8 cellular contexts compared by ENCODE assay signal in genomic region chr1:157691285-157691920, GRCh38. TPM values are rescaled to one million over a fixed set of nuclear protein-coding genes. Genes with fewer than 3 reads are reported as not detected.
A peak's percentile ranks its signal among the peaks of the same experiment; 100 is the strongest.
DNase-seq lines count a peak whose midpoint lies in the region; ATAC-seq and TF ChIP-seq lines count a peak whose summit lies in the region.

No MANE protein-coding gene starts in this region.

- DNase-seq in CD4-positive, alpha-beta T cell: no peak
- DNase-seq in HCT116 (ENCODE audit: low read depth, low spot score) (peak; percentile 21), RWPE2 (ENCODE audit: low spot score) (no peak), glomerular visceral epithelial cell (ENCODE audit: extremely low spot score) (peak; percentile 35), tibial nerve (ENCODE audit: low spot score in 2 of 2) (no peak), DMS79 (lab: John Stamatoyannopoulos, UW) (no peak), T-cell (no peak)

- POLR2A ChIA-PET in CD4-positive, alpha-beta T cell (lab: Charles Lee): no interaction called here
- POLR2A ChIA-PET in HCT116 (lab: Charles Lee): no interaction called here
- POLR2A ChIA-PET in T-cell (lab: Charles Lee): no interaction called here

- H3K27ac ChIP-seq in CD4-positive, alpha-beta T cell (ENCODE audit: low read depth, low read length): no peak overlapping the region
- no peak overlapping the region for H3K27ac ChIP-seq in HCT116 (ENCODE audit: low read depth, low read length)
- H3K27ac ChIP-seq in RWPE2 (ENCODE audit: poor library complexity, severe bottlenecking): no peak overlapping the region
- no peak overlapping the region for H3K27ac ChIP-seq in tibial nerve

- H3K4me1 ChIP-seq in HCT116 (ENCODE audit: control insufficient read depth in 1 of 2, insufficient read depth in 2 of 2, low read length in 2 of 2) (no peaks in the 10 kb centered on the region), RWPE2 (ENCODE audit: insufficient read depth, poor library complexity, severe bottlenecking) (no peaks in the 10 kb centered on the region), tibial nerve (no peaks in the 10 kb centered on the region)

- TF ChIP-seq POLR2A in HCT116 (IDR thresholded peaks at IDR 0.05; ENCODE audit: borderline replicate concordance, extremely low read depth, insufficient read depth, insufficient read length) (no peak), tibial nerve (IDR thresholded peaks at IDR 0.05) (no peak)

- peak; percentile 26 for TF ChIP-seq CTCF in CD4-positive, alpha-beta T cell (IDR thresholded peaks at IDR 0.05)
- TF ChIP-seq CTCF in HCT116 (IDR thresholded peaks at IDR 0.05 in 2 of 3, conservative IDR thresholded peaks at IDR 0.05 in 1 of 3; ENCODE audit: borderline replicate concordance in 1 of 3, insufficient read depth in 1 of 3, low read depth in 2 of 3, low read length in 2 of 3): peak; percentile 43 to 64 (median 57)
- peak; percentile 64 for TF ChIP-seq CTCF in RWPE2 (IDR thresholded peaks at IDR 0.05; ENCODE audit: poor library complexity, severe bottlenecking)
- TF ChIP-seq CTCF in tibial nerve (IDR thresholded peaks at IDR 0.05): peak in 3 of 5 experiments; percentile 9 to 29 (median 19)

- no peak overlapping the region for H3K4me3 Mint-ChIP-seq in CD4-positive, alpha-beta T cell
- H3K4me3 Mint-ChIP-seq in T-cell: no peak overlapping the region

- no peaks in the 10 kb centered on the region for H3K9me3 Mint-ChIP-seq in CD4-positive, alpha-beta T cell
- H3K9me3 Mint-ChIP-seq in T-cell: no peaks in the 10 kb centered on the region

- no peaks in the 10 kb centered on the region for H3K36me3 Mint-ChIP-seq in CD4-positive, alpha-beta T cell (ENCODE audit: low read depth)
- no peaks in the 10 kb centered on the region for H3K36me3 Mint-ChIP-seq in T-cell

- no peak overlapping the region for H3K27ac Mint-ChIP-seq in CD4-positive, alpha-beta T cell
- H3K27ac Mint-ChIP-seq in T-cell: no peak overlapping the region

- WGBS in tibial nerve, 2 donors: 32 to 37% methylated on average over 5 of the region's 5 CpGs

- no peak overlapping the region for H2AFZ ChIP-seq in HCT116 (ENCODE audit: low read depth, low read length, poor library complexity, severe bottlenecking)

- no peak for TF ChIP-seq EP300 in tibial nerve (IDR thresholded peaks at IDR 0.05)

- no peaks in the 10 kb centered on the region for H3K9me2 ChIP-seq in HCT116 (ENCODE audit: insufficient read depth)

- no peaks in the 10 kb centered on the region for H3K4me1 Mint-ChIP-seq in CD4-positive, alpha-beta T cell (ENCODE audit: low read depth)
- peaks cover 0 to 8% (median 0%) of the 10 kb centered on the region in 3 donors for H3K4me1 Mint-ChIP-seq in T-cell

- H3K79me2 ChIP-seq in HCT116 (ENCODE audit: insufficient read depth, low read length): no peaks in the 10 kb centered on the region

- H3K9me3 ChIP-seq in CD4-positive, alpha-beta T cell (ENCODE audit: control insufficient read depth, low read length): no peaks in the 10 kb centered on the region
- H3K9me3 ChIP-seq in HCT116 (ENCODE audit: control insufficient read depth in 1 of 2, insufficient read depth in 1 of 2, low read depth in 1 of 2, low read length in 2 of 2) (no peaks in the 10 kb centered on the region), RWPE2 (ENCODE audit: severe bottlenecking) (no peaks in the 10 kb centered on the region), tibial nerve (no peaks in the 10 kb centered on the region)

- H3K27me3 Mint-ChIP-seq in CD4-positive, alpha-beta T cell: peaks cover 5% of the 10 kb centered on the region
- peaks cover 0 to 1% of the 10 kb centered on the region in 2 donors for H3K27me3 Mint-ChIP-seq in T-cell

- no TSS peak for BruUV-seq in HCT116 (replicated peaks; lab: Mats Ljungman, UMichigan)

- no peak overlapping the region for H3K9ac ChIP-seq in HCT116 (ENCODE audit: low read length)

- no peaks in the 10 kb centered on the region for H3K36me3 ChIP-seq in HCT116 (ENCODE audit: control insufficient read depth in 1 of 2, insufficient read depth in 2 of 2, low read length in 2 of 2)
- no peaks in the 10 kb centered on the region for H3K36me3 ChIP-seq in RWPE2 (ENCODE audit: low read depth)
- no peaks in the 10 kb centered on the region for H3K36me3 ChIP-seq in tibial nerve

- peak; percentile 46 for TF ChIP-seq RAD21 in HCT116 (IDR thresholded peaks at IDR 0.05; ENCODE audit: low read depth)

- no peaks in the 10 kb centered on the region for H4K20me1 ChIP-seq in HCT116 (ENCODE audit: insufficient read depth)

- CTCF ChIA-PET in CD4-positive, alpha-beta T cell (lab: Charles Lee): interaction anchor here (1.1 kb wide), 1 partner anchor 9 kb away, joined by 3 read pairs; the partner anchor contains the start of gene FCRL3
- CTCF ChIA-PET in HCT116 (lab: Charles Lee) (interaction anchor here (0.9 to 2.3 kb wide), 12 partner anchors 8 to 434 kb away, joined by 3 to 22 read pairs (median 4); no protein-coding TSS in a partner anchor), T-cell (lab: Charles Lee) (interaction anchor here (1.0 to 2.8 kb wide), 3 partner anchors 9 to 112 kb away, joined by 4 to 13 read pairs (median 5); partner anchors contain the start of gene FCRL3 (in 1 of the 2))

- H3K4me3 ChIP-seq in HCT116 (replicated peaks in 1 of 2; ENCODE audit: low read depth in 1 of 2, low read length in 2 of 2) (no peak overlapping the region), RWPE2 (ENCODE audit: severe bottlenecking) (no peak overlapping the region), tibial nerve (no peak overlapping the region)

- ATAC-seq in CD4-positive, alpha-beta T cell (ENCODE audit: poor library complexity): no peak
- ATAC-seq in HCT116 (peak; percentile 86), RWPE2 (ENCODE audit: low read depth) (peak; percentile 64; the same call in 1 of the 3 replicates), HG03469 (IDR thresholded peaks at IDR 0.05; ENCODE audit: unreplicated experiment) (no peak), T-cell (replicated peaks in 1 of 4) (no peak)

- RAD21 ChIA-PET in HCT116 (lab: Charles Lee; ENCODE audit: low non-redundant PET in 1 of 2, low total read pairs in 2 of 2, uncharacterized antibody in 2 of 2, unreplicated experiment in 2 of 2): interaction anchor here in 1 of 2 experiments (2.0 kb wide), 1 partner anchor 111 kb away, joined by 6 read pairs; no protein-coding TSS in a partner anchor

- intact Hi-C loops in CD4-positive, alpha-beta T cell (cut with DNase I, micrococcal nuclease): no loop called here
- intact Hi-C loops in HCT116 (cut with micrococcal nuclease): loop anchor here (2.0 to 10.0 kb wide), 4 partner anchors 111 to 499 kb away; a partner anchor contains a TSS

- H3K27me3 ChIP-seq in CD4-positive, alpha-beta T cell (ENCODE audit: control insufficient read depth, insufficient read depth, low read length): no peaks in the 10 kb centered on the region
- H3K27me3 ChIP-seq in HCT116 (ENCODE audit: insufficient read depth, low read length): peaks cover 14% of the 10 kb centered on the region; the same call in 1 of the 2 replicates
- peaks cover 3% of the 10 kb centered on the region for H3K27me3 ChIP-seq in RWPE2 (ENCODE audit: insufficient read depth, poor library complexity, severe bottlenecking)
- no peaks in the 10 kb centered on the region for H3K27me3 ChIP-seq in tibial nerve

- no peak overlapping the region for H3K4me2 ChIP-seq in HCT116 (ENCODE audit: low read length)

TF ChIP-seq in HCT116, 20 proteins besides CTCF, POLR2A, EP300 and RAD21 (continues in another document):
- TF ChIP-seq EGR1 (IDR thresholded peaks at IDR 0.05; ENCODE audit: low read depth): no peak
- TF ChIP-seq SIN3A (IDR thresholded peaks at IDR 0.05; ENCODE audit: low read depth): no peak
- no peak for TF ChIP-seq ZNF274 (IDR thresholded peaks at IDR 0.05; ENCODE audit: low read depth, low read length)
- TF ChIP-seq CBX3 (IDR thresholded peaks at IDR 0.05; ENCODE audit: low read depth): no peak
- TF ChIP-seq SP1 (IDR thresholded peaks at IDR 0.05; ENCODE audit: low read depth): no peak
- no peak for TF ChIP-seq EZH2 (IDR thresholded peaks at IDR 0.05)
- no peak for TF ChIP-seq CEBPB (IDR thresholded peaks at IDR 0.05; ENCODE audit: low read depth)
- TF ChIP-seq ZBTB33 (IDR thresholded peaks at IDR 0.05; ENCODE audit: extremely low read depth, insufficient replicate concordance, low read length): no peak
- no peak for TF ChIP-seq YY1 (IDR thresholded peaks at IDR 0.05; ENCODE audit: extremely low read depth, insufficient replicate concordance, low read depth, low read length)
- TF ChIP-seq FOSL1 (IDR thresholded peaks at IDR 0.05; ENCODE audit: low read depth): no peak
- TF ChIP-seq POLR2AphosphoS5 (IDR thresholded peaks at IDR 0.05; ENCODE audit: low read depth, low read length): no peak

RNA-seq across cellular contexts. Expression of gene FCRL3, which starts 9.2 kb away (rescaled TPM):
- total RNA-seq in CD4-positive, alpha-beta T cell: 1 to 10 TPM in 1 of 2 experiments, under 1 TPM in 1; 0.99 to 1.1 TPM
- total RNA-seq in HCT116 (2021; ENCODE audit: unreplicated experiment) (not detected), tibial nerve (under 1 TPM in 1 of 4 donors, not detected in 3; 0.63 TPM), T-cell (10 to 100 TPM in 2 of 5 donors, 1 to 10 TPM in 3; 6.5 to 35.9 (median 9.3) TPM)
- polyA plus RNA-seq in HCT116 (2012): 0.05 TPM in 1 of 2 replicates, not detected in the other

Comparison
In these comparisons a context has a peak if more than half of its experiments do, and no peak if none do; other contexts are left out.
1. ATAC-seq: peak in HCT116 (single experiment) and RWPE2 (single experiment); none in CD4-positive, alpha-beta T cell (single experiment), HG03469 (single experiment) and T-cell (0 of 4).
2. DNase-seq: peak in HCT116 (single experiment) and glomerular visceral epithelial cell (single experiment); none in CD4-positive, alpha-beta T cell (0 of 10), RWPE2 (single experiment), tibial nerve (0 of 2), DMS79 (single experiment) and T-cell (0 of 34).
3. Peak in every context shown above with its lines, with median percentiles within 50 percentile points of each other: CTCF ChIP-seq.